Comparison of ENCODE assay signal across 10 cellular contexts in the genomic region with DNA sequence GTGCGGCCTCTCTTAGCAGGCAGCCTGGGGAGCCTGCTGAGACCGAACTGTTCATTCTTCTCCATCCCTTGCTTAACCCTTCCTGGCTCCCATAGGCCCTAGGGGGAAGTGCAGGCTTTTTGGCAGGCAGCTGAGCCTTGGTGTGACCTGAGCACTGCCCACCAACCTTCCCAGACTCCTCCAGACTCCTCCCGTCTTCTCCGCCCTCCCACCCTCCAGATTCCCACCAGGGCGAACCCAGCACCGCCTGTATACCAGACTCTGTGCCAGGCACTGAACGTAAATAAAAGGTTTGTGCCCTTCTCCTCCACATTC. TPM values are rescaled to one million over a fixed set of nuclear protein-coding genes. Genes with fewer than 3 reads are reported as not detected.
DNase-seq lines count a peak whose midpoint lies in the region; ATAC-seq and TF ChIP-seq lines count a peak whose summit lies in the region.
"Had no signal": no experiment of that assay in that cellular context is flagged by ENCODE, and none has a peak within 500 bp of the region (broad histone marks: within the 10 kb centered on the region; RNA-seq: fewer than 3 reads in every experiment).

No MANE protein-coding gene starts in this region.

- intact Hi-C loops in activated CD4-positive, alpha-beta memory T cell treated with anti-CD3 and anti-CD28 coated beads for 36 hours (cut with micrococcal nuclease): no loop called here
- intact Hi-C loops in dendritic cell treated with granulocyte-macrophage colony-stimulating factor and Interleukin-4, amounts not matched to agents 40 ng/mL and 50 ng/mL, for 4 days (cut with micrococcal nuclease): no loop called here
- intact Hi-C loops in breast epithelium (cut with DNase I; ENCODE audit: low total_unique reads): no loop called here

- no peak overlapping the region for H3K9ac ChIP-seq in OCI-LY1 (ENCODE audit: low read length)

- H3K9me2 ChIP-seq in OCI-LY1 (ENCODE audit: low read depth, low read length): no peaks in the 10 kb centered on the region

- POLR2A ChIA-PET in activated CD4-positive, alpha-beta memory T cell treated with anti-CD3 and anti-CD28 coated beads, Interleukin-2, amount 10 ng/mL, durations not matched to agents 7 days and 5 days (lab: Charles Lee): interaction anchor here (1.2 to 1.3 kb wide), 2 partner anchors 13 to 18 kb away, joined by 3 to 4 read pairs; no protein-coding TSS in a partner anchor
- POLR2A ChIA-PET in activated CD4-positive, alpha-beta memory T cell treated with anti-CD3 and anti-CD28 coated beads for 36 hours (lab: Charles Lee): no interaction called here

- no peaks in the 10 kb centered on the region for H3K9me3 ChIP-seq in OCI-LY1 (ENCODE audit: low read length)
- no peaks in the 10 kb centered on the region for H3K9me3 ChIP-seq in breast epithelium
- H3K9me3 ChIP-seq: vagina had no signal

- no peaks in the 10 kb centered on the region for H3K27me3 Mint-ChIP-seq in activated CD4-positive, alpha-beta memory T cell treated with anti-CD3 and anti-CD28 coated beads, Interleukin-2, amount 10 ng/mL, durations not matched to agents 7 days and 5 days
- H3K27me3 Mint-ChIP-seq in activated CD4-positive, alpha-beta memory T cell treated with anti-CD3 and anti-CD28 coated beads for 36 hours: no peaks in the 10 kb centered on the region
- no peaks in the 10 kb centered on the region for H3K27me3 Mint-ChIP-seq in dendritic cell treated with granulocyte-macrophage colony-stimulating factor and Interleukin-4, amounts not matched to agents 40 ng/mL and 50 ng/mL, for 4 days

- H3K36me3 Mint-ChIP-seq in activated CD4-positive, alpha-beta memory T cell treated with anti-CD3 and anti-CD28 coated beads, Interleukin-2, amount 10 ng/mL, durations not matched to agents 7 days and 5 days (ENCODE audit: low read depth): peaks cover 16% of the 10 kb centered on the region
- H3K36me3 Mint-ChIP-seq in activated CD4-positive, alpha-beta memory T cell treated with anti-CD3 and anti-CD28 coated beads for 36 hours: no peaks in the 10 kb centered on the region
- H3K36me3 Mint-ChIP-seq in dendritic cell treated with granulocyte-macrophage colony-stimulating factor and Interleukin-4, amounts not matched to agents 40 ng/mL and 50 ng/mL, for 4 days (ENCODE audit: low read depth): peaks cover 97% of the 10 kb centered on the region
- H3K36me3 Mint-ChIP-seq in stimulated activated effector memory CD8-positive, alpha-beta T cell treated with anti-CD3 and anti-CD28 coated beads, Interleukin-12 subunit alpha, Interleukin-12 subunit beta, amount 100 ng/mL, for 72 hours: peaks cover 26% of the 10 kb centered on the region
- H3K36me3 Mint-ChIP-seq: WTC11 had no signal

- DNase-seq in activated CD4-positive, alpha-beta memory T cell treated with anti-CD3 and anti-CD28 coated beads, Interleukin-2, amount 10 ng/mL, durations not matched to agents 7 days and 5 days: no peak
- no peak for DNase-seq in activated CD4-positive, alpha-beta memory T cell treated with anti-CD3 and anti-CD28 coated beads for 36 hours
- DNase-seq in stimulated activated effector memory CD8-positive, alpha-beta T cell treated with anti-CD3 and anti-CD28 coated beads, Interleukin-12 subunit alpha, Interleukin-12 subunit beta, amount 100 ng/mL, for 72 hours (ENCODE audit: low spot score in 2 of 2): no peak
- DNase-seq in breast epithelium (ENCODE audit: low spot score in 2 of 2): no peak
- DNase-seq in AG08396 (ENCODE audit: low spot score): no peak
- DNase-seq in stimulated activated CD4-positive, alpha-beta T cell treated with anti-CD3 and anti-CD28 coated beads, Interleukin-1b, Interleukin-23, amount 100 ng/mL, for 48 hours: no peak

- peak overlapping the region; percentile 38; the same call in 1 of the 2 replicates for H3K4me2 ChIP-seq in OCI-LY1 (ENCODE audit: low read length)

- H3K9me3 Mint-ChIP-seq in activated CD4-positive, alpha-beta memory T cell treated with anti-CD3 and anti-CD28 coated beads, Interleukin-2, amount 10 ng/mL, durations not matched to agents 7 days and 5 days: no peaks in the 10 kb centered on the region
- H3K9me3 Mint-ChIP-seq in activated CD4-positive, alpha-beta memory T cell treated with anti-CD3 and anti-CD28 coated beads for 36 hours: no peaks in the 10 kb centered on the region
- H3K9me3 Mint-ChIP-seq in dendritic cell treated with granulocyte-macrophage colony-stimulating factor and Interleukin-4, amounts not matched to agents 40 ng/mL and 50 ng/mL, for 4 days: no peaks in the 10 kb centered on the region
- H3K9me3 Mint-ChIP-seq in stimulated activated effector memory CD8-positive, alpha-beta T cell treated with anti-CD3 and anti-CD28 coated beads, Interleukin-12 subunit alpha, Interleukin-12 subunit beta, amount 100 ng/mL, for 72 hours: no peaks in the 10 kb centered on the region
- H3K9me3 Mint-ChIP-seq: WTC11 had no signal

- H4K20me1 ChIP-seq in OCI-LY1 (ENCODE audit: insufficient read depth, low read length): no peaks in the 10 kb centered on the region

- no peaks in the 10 kb centered on the region for H3K79me2 ChIP-seq in OCI-LY1 (ENCODE audit: insufficient read depth, low read length)

- peaks cover 76% of the 10 kb centered on the region for H3K4me1 Mint-ChIP-seq in activated CD4-positive, alpha-beta memory T cell treated with anti-CD3 and anti-CD28 coated beads, Interleukin-2, amount 10 ng/mL, durations not matched to agents 7 days and 5 days
- H3K4me1 Mint-ChIP-seq in activated CD4-positive, alpha-beta memory T cell treated with anti-CD3 and anti-CD28 coated beads for 36 hours (ENCODE audit: low read depth): peaks cover 64% of the 10 kb centered on the region
- peaks cover 98% of the 10 kb centered on the region for H3K4me1 Mint-ChIP-seq in dendritic cell treated with granulocyte-macrophage colony-stimulating factor and Interleukin-4, amounts not matched to agents 40 ng/mL and 50 ng/mL, for 4 days (ENCODE audit: low read depth)
- peaks cover 89% of the 10 kb centered on the region for H3K4me1 Mint-ChIP-seq in stimulated activated effector memory CD8-positive, alpha-beta T cell treated with anti-CD3 and anti-CD28 coated beads, Interleukin-12 subunit alpha, Interleukin-12 subunit beta, amount 100 ng/mL, for 72 hours

- peak overlapping the region; percentile 81 for H3K27ac Mint-ChIP-seq in activated CD4-positive, alpha-beta memory T cell treated with anti-CD3 and anti-CD28 coated beads, Interleukin-2, amount 10 ng/mL, durations not matched to agents 7 days and 5 days
- H3K27ac Mint-ChIP-seq in activated CD4-positive, alpha-beta memory T cell treated with anti-CD3 and anti-CD28 coated beads for 36 hours: no peak overlapping the region
- H3K27ac Mint-ChIP-seq in dendritic cell treated with granulocyte-macrophage colony-stimulating factor and Interleukin-4, amounts not matched to agents 40 ng/mL and 50 ng/mL, for 4 days: peak overlapping the region; percentile 86
- H3K27ac Mint-ChIP-seq in stimulated activated effector memory CD8-positive, alpha-beta T cell treated with anti-CD3 and anti-CD28 coated beads, Interleukin-12 subunit alpha, Interleukin-12 subunit beta, amount 100 ng/mL, for 72 hours: peak overlapping the region; percentile 86
- H3K27ac Mint-ChIP-seq: WTC11 had no signal

- H3K36me3 ChIP-seq in OCI-LY1 (ENCODE audit: insufficient read depth, low read length) (no peaks in the 10 kb centered on the region), breast epithelium (no peaks in the 10 kb centered on the region)
- H3K36me3 ChIP-seq: vagina had no signal

- H3F3A ChIP-seq in OCI-LY1 (ENCODE audit: insufficient read depth, low read length): no peaks in the 10 kb centered on the region

- no peak overlapping the region for H3K4me3 ChIP-seq in OCI-LY1 (ENCODE audit: low read depth, low read length, poor library complexity, severe bottlenecking)
- no peak overlapping the region for H3K4me3 ChIP-seq in breast epithelium
- H3K4me3 ChIP-seq: vagina had no signal

- ATAC-seq in stimulated activated effector memory CD8-positive, alpha-beta T cell treated with anti-CD3 and anti-CD28 coated beads, Interleukin-12 subunit alpha, Interleukin-12 subunit beta, amount 100 ng/mL, for 72 hours: no peak
- ATAC-seq: WTC11 had no signal

- no peak overlapping the region for H3K4me3 Mint-ChIP-seq in activated CD4-positive, alpha-beta memory T cell treated with anti-CD3 and anti-CD28 coated beads, Interleukin-2, amount 10 ng/mL, durations not matched to agents 7 days and 5 days
- no peak overlapping the region for H3K4me3 Mint-ChIP-seq in activated CD4-positive, alpha-beta memory T cell treated with anti-CD3 and anti-CD28 coated beads for 36 hours
- H3K4me3 Mint-ChIP-seq in dendritic cell treated with granulocyte-macrophage colony-stimulating factor and Interleukin-4, amounts not matched to agents 40 ng/mL and 50 ng/mL, for 4 days: peak overlapping the region; percentile 84
- H3K4me3 Mint-ChIP-seq in stimulated activated effector memory CD8-positive, alpha-beta T cell treated with anti-CD3 and anti-CD28 coated beads, Interleukin-12 subunit alpha, Interleukin-12 subunit beta, amount 100 ng/mL, for 72 hours: peak overlapping the region; percentile 50
- H3K4me3 Mint-ChIP-seq: WTC11 had no signal

- H2AFZ ChIP-seq in OCI-LY1 (ENCODE audit: low read length): no peak overlapping the region

- H3K27me3 ChIP-seq in OCI-LY1 (ENCODE audit: insufficient read depth, low read length): no peaks in the 10 kb centered on the region
- no peaks in the 10 kb centered on the region for H3K27me3 ChIP-seq in breast epithelium
- H3K27me3 ChIP-seq: vagina had no signal

- CTCF ChIA-PET in activated CD4-positive, alpha-beta memory T cell treated with anti-CD3 and anti-CD28 coated beads, Interleukin-2, amount 10 ng/mL, durations not matched to agents 7 days and 5 days (lab: Charles Lee): interaction anchor here (1.6 to 4.1 kb wide), 4 partner anchors 12 to 277 kb away, joined by 4 to 35 read pairs (median 6); no protein-coding TSS in a partner anchor
- CTCF ChIA-PET in activated CD4-positive, alpha-beta memory T cell treated with anti-CD3 and anti-CD28 coated beads for 36 hours (lab: Charles Lee): interaction anchor here (1.5 to 3.8 kb wide), 2 partner anchors 33 to 77 kb away, joined by 6 to 29 read pairs; no protein-coding TSS in a partner anchor

- H3K4me1 ChIP-seq in OCI-LY1 (ENCODE audit: insufficient read depth, low read length, severe bottlenecking): peaks cover 93% of the 10 kb centered on the region
- no peaks in the 10 kb centered on the region for H3K4me1 ChIP-seq in breast epithelium

- peak overlapping the region; percentile 88 for H3K27ac ChIP-seq in OCI-LY1 (ENCODE audit: low read depth, low read length, poor library complexity, severe bottlenecking)
- H3K27ac ChIP-seq in breast epithelium: no peak overlapping the region
- H3K27ac ChIP-seq: vagina had no signal

- TF ChIP-seq POLR2A in breast epithelium (IDR thresholded peaks at IDR 0.05): no peak

- no peak for TF ChIP-seq CTCF in OCI-LY1 (IDR thresholded peaks at IDR 0.05; ENCODE audit: low read length)
- TF ChIP-seq CTCF in breast epithelium (IDR thresholded peaks at IDR 0.05): no peak

RNA-seq across cellular contexts. Expression of gene RELT, which starts 7.9 kb away (rescaled TPM):
- total RNA-seq in activated CD4-positive, alpha-beta memory T cell treated with anti-CD3 and anti-CD28 coated beads, Interleukin-2, amount 10 ng/mL, durations not matched to agents 7 days and 5 days: 10 to 100 TPM; 26.0 to 27.3 TPM
- 10 to 100 TPM; 18.5 to 18.9 TPM for total RNA-seq in activated CD4-positive, alpha-beta memory T cell treated with anti-CD3 and anti-CD28 coated beads for 36 hours
- 1 to 10 TPM; 2.2 to 3.7 (median 2.3) TPM for total RNA-seq in breast epithelium

Comparison
In these comparisons a context has a peak if more than half of its experiments do, and no peak if none do; other contexts are left out.
1. H3K4me3 Mint-ChIP-seq: peak in dendritic cell treated with granulocyte-macrophage colony-stimulating factor and Interleukin-4, amounts not matched to agents 40 ng/mL and 50 ng/mL, for 4 days (single experiment) and stimulated activated effector memory CD8-positive, alpha-beta T cell treated with anti-CD3 and anti-CD28 coated beads, Interleukin-12 subunit alpha, Interleukin-12 subunit beta, amount 100 ng/mL, for 72 hours (single experiment); none in activated CD4-positive, alpha-beta memory T cell treated with anti-CD3 and anti-CD28 coated beads, Interleukin-2, amount 10 ng/mL, durations not matched to agents 7 days and 5 days (single experiment) and activated CD4-positive, alpha-beta memory T cell treated with anti-CD3 and anti-CD28 coated beads for 36 hours (single experiment).
2. RNA of gene RELT, which starts 7.9 kb away (total RNA-seq): 26.0 to 27.3 TPM in activated CD4-positive, alpha-beta memory T cell treated with anti-CD3 and anti-CD28 coated beads, Interleukin-2, amount 10 ng/mL, durations not matched to agents 7 days and 5 days and 18.5 to 18.9 TPM in activated CD4-positive, alpha-beta memory T cell treated with anti-CD3 and anti-CD28 coated beads for 36 hours; 2.2 to 3.7 TPM in breast epithelium; every median in the first group is over 4 times any median in the second.